Comparison of ENCODE assay signal across 10 cellular contexts in genomic region chr6:100573169-100573568, GRCh38.
DNase-seq lines count a peak whose midpoint lies in the region; ATAC-seq and TF ChIP-seq lines count a peak whose summit lies in the region.
"Had no signal": no experiment of that assay in that cellular context is flagged by ENCODE, and none has a peak within 500 bp of the region (broad histone marks: within the 10 kb centered on the region; RNA-seq: fewer than 3 reads in every experiment).

No MANE protein-coding gene starts in this region.

- no peaks in the 10 kb centered on the region for H3K4me1 Mint-ChIP-seq in neural crest cell
- H3K4me1 Mint-ChIP-seq: memory B cell had no signal

- H3K36me3 Mint-ChIP-seq in neural crest cell (ENCODE audit: low read depth): peaks cover 17% of the 10 kb centered on the region

- no peak overlapping the region for H3K27ac Mint-ChIP-seq in neural crest cell (ENCODE audit: unreplicated experiment)
- H3K27ac Mint-ChIP-seq: memory B cell had no signal

- TF ChIP-seq CTCF in choroid plexus epithelial cell (conservative IDR thresholded peaks at IDR 0.05; ENCODE audit: low read depth, low read length) (peak; percentile 62), neural crest cell (conservative IDR thresholded peaks at IDR 0.05) (peak; percentile 59)

- DNase-seq in GM03348 (ENCODE audit: low spot score) (peak; percentile 34), MV-4-11 (lab: John Stamatoyannopoulos, UW) (peak; percentile 10), choroid plexus epithelial cell (ENCODE audit: low read depth) (peak; percentile 75), neural crest cell (ENCODE audit: low read depth, low spot score) (no peak), NCI-H2227 treated with DMSO at 0.1 percent for 48 hours (lab: John Stamatoyannopoulos, UW) (no peak), DMS79 treated with DMSO at 0.1 percent for 48 hours (lab: John Stamatoyannopoulos, UW) (no peak)
- DNase-seq: T-helper 1 cell had no signal

- H3K9me3 Mint-ChIP-seq in neural crest cell: no peaks in the 10 kb centered on the region

- no peaks in the 10 kb centered on the region for H3K27me3 Mint-ChIP-seq in neural crest cell (ENCODE audit: low read depth)
- H3K27me3 Mint-ChIP-seq: memory B cell had no signal

- ATAC-seq in HG02623 (IDR thresholded peaks at IDR 0.05; ENCODE audit: unreplicated experiment): no peak
- no peak for ATAC-seq in GM21825 (IDR thresholded peaks at IDR 0.05; ENCODE audit: unreplicated experiment)

- H3K4me3 ChIP-seq in choroid plexus epithelial cell (ENCODE audit: low read depth, low read length): no peak overlapping the region

- no peak overlapping the region for H3K4me3 Mint-ChIP-seq in neural crest cell
- H3K4me3 Mint-ChIP-seq: memory B cell had no signal

Comparison
In these comparisons a context has a peak if more than half of its experiments do, and no peak if none do; other contexts are left out.
1. DNase-seq: peak in GM03348 (single experiment), MV-4-11 (single experiment) and choroid plexus epithelial cell (single experiment); none in neural crest cell (single experiment), NCI-H2227 treated with DMSO at 0.1 percent for 48 hours (single experiment) and DMS79 treated with DMSO at 0.1 percent for 48 hours (single experiment).